In the genomic region with DNA sequence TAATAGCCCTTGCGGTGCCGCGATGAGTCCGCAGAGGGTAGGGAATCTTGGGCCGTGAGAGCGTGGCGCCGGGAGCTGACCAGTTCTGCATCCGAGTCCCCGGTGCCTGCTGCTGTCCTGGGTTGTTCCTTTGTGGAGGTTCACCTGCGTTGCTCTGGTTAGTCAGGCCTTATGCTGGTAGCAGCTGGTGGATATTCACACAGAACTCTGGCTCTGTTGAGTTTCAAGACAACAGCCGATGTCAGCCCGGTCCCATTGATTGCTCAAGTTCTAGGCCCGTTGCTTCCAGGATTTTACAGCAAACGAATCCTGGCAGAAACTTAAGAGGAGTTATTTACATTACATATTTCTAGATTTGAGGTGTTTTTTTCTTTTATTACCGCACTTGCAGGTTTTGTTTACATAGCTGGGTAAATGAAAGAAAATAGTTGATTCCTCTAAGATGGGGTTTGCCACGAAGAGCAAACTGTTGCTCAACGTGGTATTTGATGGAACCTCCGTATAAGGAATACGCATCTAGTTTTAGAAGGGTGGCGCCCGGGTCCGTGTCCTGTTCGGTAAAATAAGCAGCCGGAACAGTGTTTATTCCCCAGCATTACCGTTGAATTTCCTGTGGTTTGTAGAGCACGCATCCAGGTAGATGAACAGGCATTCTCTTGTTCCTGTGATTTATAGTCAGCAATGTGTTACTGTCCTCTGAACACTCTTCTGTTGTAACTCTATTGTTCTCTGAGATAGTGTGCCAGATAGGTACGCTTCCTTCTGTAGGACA, we compare ENCODE assay signal across 11 cellular contexts. TPM values are rescaled to one million over a fixed set of nuclear protein-coding genes. Genes with fewer than 3 reads are reported as not detected.
DNase-seq lines count a peak whose midpoint lies in the region; ATAC-seq and TF ChIP-seq lines count a peak whose summit lies in the region.
"Had no signal": no experiment of that assay in that cellular context is flagged by ENCODE, and none has a peak within 500 bp of the region (broad histone marks: within the 10 kb centered on the region; RNA-seq: fewer than 3 reads in every experiment).

No MANE protein-coding gene starts in this region.

- no peaks in the 10 kb centered on the region for H3K9me3 Mint-ChIP-seq in activated naive CD8-positive, alpha-beta T cell treated with anti-CD3 and anti-CD28 coated beads, Interleukin-2, amount 10 ng/mL, durations not matched to agents 7 days and 5 days
- no peaks in the 10 kb centered on the region for H3K9me3 Mint-ChIP-seq in immature natural killer cell

- no peak for TF ChIP-seq CTCF in heart left ventricle (IDR thresholded peaks at IDR 0.05)
- no peak for TF ChIP-seq CTCF in upper lobe of left lung (IDR thresholded peaks at IDR 0.05)

- ATAC-seq in heart left ventricle (no peak), upper lobe of left lung (ENCODE audit: low FRiP score in 2 of 2) (peak; percentile 50 to 68), GM21786 (IDR thresholded peaks at IDR 0.05; ENCODE audit: unreplicated experiment) (no peak)
- no peak for ATAC-seq in activated naive CD8-positive, alpha-beta T cell treated with anti-CD3 and anti-CD28 coated beads, Interleukin-2, amount 10 ng/mL, durations not matched to agents 7 days and 5 days (ENCODE audit: low read depth)

- peaks cover 12 to 79% (median 38%) of the 10 kb centered on the region in 9 donors for H3K27me3 ChIP-seq in heart left ventricle
- peaks cover 0 to 15% (median 13%) of the 10 kb centered on the region in 4 donors for H3K27me3 ChIP-seq in upper lobe of left lung

- peak overlapping the region; percentile 38 for H3K4me3 Mint-ChIP-seq in activated naive CD8-positive, alpha-beta T cell treated with anti-CD3 and anti-CD28 coated beads, Interleukin-2, amount 10 ng/mL, durations not matched to agents 7 days and 5 days
- peak overlapping the region in 4 of 5 donors; percentile 22 to 67 (median 44) for H3K4me3 Mint-ChIP-seq in immature natural killer cell

- intact Hi-C loops in cardiac septum (cut with DNase I) = no loop called here
- intact Hi-C loops in heart left ventricle (cut with DNase I) = no loop called here

- H3K4me1 ChIP-seq in heart left ventricle (peaks cover 0 to 14% (median 5%) of the 10 kb centered on the region in 12 donors), upper lobe of left lung (peaks cover 10 to 16% (median 12%) of the 10 kb centered on the region in 4 donors)

- peaks cover 2% of the 10 kb centered on the region for H3K4me1 Mint-ChIP-seq in activated naive CD8-positive, alpha-beta T cell treated with anti-CD3 and anti-CD28 coated beads, Interleukin-2, amount 10 ng/mL, durations not matched to agents 7 days and 5 days
- H3K4me1 Mint-ChIP-seq in immature natural killer cell = peaks cover 3 to 16% of the 10 kb centered on the region in 2 donors

- WGBS in heart left ventricle, 4 donors = 44 to 55% (median 47%) methylated on average over 28 of the region's 28 CpGs
- WGBS in upper lobe of left lung, 2 donors = 34 to 37% methylated on average over 28 of the region's 28 CpGs

- H3K27ac ChIP-seq in heart left ventricle = no peak overlapping the region
- H3K27ac ChIP-seq in upper lobe of left lung = no peak overlapping the region

- H3K9me3 ChIP-seq in heart left ventricle = no peaks in the 10 kb centered on the region
- H3K9me3 ChIP-seq in upper lobe of left lung = no peaks in the 10 kb centered on the region

- no peak overlapping the region for H3K27ac Mint-ChIP-seq in activated naive CD8-positive, alpha-beta T cell treated with anti-CD3 and anti-CD28 coated beads, Interleukin-2, amount 10 ng/mL, durations not matched to agents 7 days and 5 days
- H3K27ac Mint-ChIP-seq in immature natural killer cell = no peak overlapping the region

- no peak for TF ChIP-seq EP300 in upper lobe of left lung (IDR thresholded peaks at IDR 0.05)

- POLR2A ChIA-PET in activated naive CD8-positive, alpha-beta T cell treated with anti-CD3 and anti-CD28 coated beads, Interleukin-2, amount 10 ng/mL, durations not matched to agents 7 days and 5 days (lab: Charles Lee) = no interaction called here

- DNase-seq in cardiac septum (ENCODE audit: low spot score) (peak; percentile 79), heart left ventricle (no peak), immature natural killer cell (no peak), upper lobe of left lung (peak in 1 of 2 donors; percentile 20), pons (ENCODE audit: low spot score) (no peak)
- no peak for DNase-seq in activated naive CD8-positive, alpha-beta T cell treated with anti-CD3 and anti-CD28 coated beads, Interleukin-2, amount 10 ng/mL, durations not matched to agents 7 days and 5 days
- DNase-seq in activated CD4-positive, alpha-beta T cell treated with anti-CD3 and anti-CD28 coated beads for 1 hour = no peak
- DNase-seq: caudate nucleus, NCI-H226 had no signal

- no peak for TF ChIP-seq POLR2A in heart left ventricle (IDR thresholded peaks at IDR 0.05)
- TF ChIP-seq POLR2A in upper lobe of left lung (IDR thresholded peaks at IDR 0.05) = no peak

- peaks cover 66% of the 10 kb centered on the region for H3K27me3 Mint-ChIP-seq in activated naive CD8-positive, alpha-beta T cell treated with anti-CD3 and anti-CD28 coated beads, Interleukin-2, amount 10 ng/mL, durations not matched to agents 7 days and 5 days
- peaks cover 13 to 33% (median 19%) of the 10 kb centered on the region in 3 donors for H3K27me3 Mint-ChIP-seq in immature natural killer cell (ENCODE audit: low read depth in 3 of 3)

- peak overlapping the region in 4 of 12 donors; percentile 6 to 31 (median 24) for H3K4me3 ChIP-seq in heart left ventricle
- peak overlapping the region in 1 of 4 donors; percentile 24 for H3K4me3 ChIP-seq in upper lobe of left lung
- H3K4me3 ChIP-seq: lung had no signal

- no peaks in the 10 kb centered on the region for H3K36me3 ChIP-seq in heart left ventricle
- no peaks in the 10 kb centered on the region for H3K36me3 ChIP-seq in upper lobe of left lung

- H3K36me3 Mint-ChIP-seq in activated naive CD8-positive, alpha-beta T cell treated with anti-CD3 and anti-CD28 coated beads, Interleukin-2, amount 10 ng/mL, durations not matched to agents 7 days and 5 days = no peaks in the 10 kb centered on the region
- H3K36me3 Mint-ChIP-seq in immature natural killer cell = no peaks in the 10 kb centered on the region

RNA-seq across cellular contexts. Expression of a gene that starts 1.3 kb away (rescaled TPM):
- total RNA-seq in cardiac septum (not detected), heart left ventricle (under 1 TPM in 2 of 9 donors, not detected in 7; 0.23 to 0.52 TPM), upper lobe of left lung (1 to 10 TPM in 4 of 6 donors, not detected in 2; 1.6 to 4.5 (median 2.4) TPM)
- polyA plus RNA-seq in heart left ventricle (under 1 TPM; 0.12 to 0.34 TPM), immature natural killer cell (not detected)
- not detected for total RNA-seq in activated naive CD8-positive, alpha-beta T cell treated with anti-CD3 and anti-CD28 coated beads, Interleukin-2, amount 10 ng/mL, durations not matched to agents 7 days and 5 days

Comparison
In these comparisons a context has a peak if more than half of its experiments do, and no peak if none do; other contexts are left out.
1. ATAC-seq: peak in upper lobe of left lung (2 of 2); none in heart left ventricle (0 of 4), activated naive CD8-positive, alpha-beta T cell treated with anti-CD3 and anti-CD28 coated beads, Interleukin-2, amount 10 ng/mL, durations not matched to agents 7 days and 5 days (single experiment) and GM21786 (single experiment).